Comparison of ENCODE assay signal across 7 cellular contexts in the genomic region with DNA sequence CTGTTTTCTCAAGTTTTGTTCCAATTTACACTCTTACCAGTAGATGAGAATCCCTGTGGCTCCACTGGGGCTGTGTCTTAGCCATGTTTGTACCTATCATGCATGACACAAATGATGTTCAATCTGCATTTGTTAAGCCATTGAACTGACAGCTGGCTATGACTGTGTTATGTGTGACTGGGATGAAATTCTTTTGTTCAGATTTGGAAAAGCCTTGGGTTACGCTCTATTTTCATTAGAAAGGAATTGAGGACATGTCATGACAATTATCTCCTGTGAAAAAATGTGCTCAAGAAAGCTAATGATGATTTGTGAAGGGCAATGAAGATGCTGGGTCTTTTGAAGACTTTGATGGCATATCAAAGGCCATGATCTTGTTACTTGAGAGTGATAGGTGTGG.
"Had no signal": no experiment of that assay in that cellular context is flagged by ENCODE, and none has a peak within 500 bp of the region (broad histone marks: within the 10 kb centered on the region; RNA-seq: fewer than 3 reads in every experiment).

No MANE protein-coding gene starts in this region.

- H3K36me3 Mint-ChIP-seq: IgD-negative memory B cell had no signal

- DNase-seq: IMR-90, KBM-7, KG1 had no signal

- H3K27ac ChIP-seq: HL-60 had no signal

- H3K4me1 Mint-ChIP-seq: IgD-negative memory B cell had no signal

- H3K4me3 Mint-ChIP-seq: IgD-negative memory B cell had no signal

- ATAC-seq: HepG2, K562 had no signal

- H3K27ac Mint-ChIP-seq: IgD-negative memory B cell had no signal

- H3K4me3 ChIP-seq: K562 had no signal
